In the genomic region with DNA sequence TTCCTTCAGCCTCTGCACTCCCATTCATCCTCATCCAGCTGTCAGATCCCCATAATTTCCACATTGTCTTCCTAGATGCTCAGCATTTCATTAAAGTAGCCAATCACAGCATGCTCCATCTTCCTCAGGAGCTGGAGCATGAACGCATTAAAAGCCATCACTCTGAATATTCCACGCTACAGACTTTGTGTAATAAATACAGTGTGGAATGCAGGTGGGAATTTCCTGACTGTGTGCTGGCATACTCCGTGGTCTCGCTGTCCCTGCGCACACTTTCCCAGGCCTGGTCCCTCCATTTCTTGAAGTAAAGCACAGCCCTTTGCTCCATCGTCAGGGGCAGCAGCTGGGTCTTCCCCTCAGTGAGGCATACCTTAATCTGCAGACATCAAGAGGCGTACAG, we compare ENCODE assay signal across 35 cellular contexts.
"Had no signal": no experiment of that assay in that cellular context is flagged by ENCODE, and none has a peak within 500 bp of the region (broad histone marks: within the 10 kb centered on the region; RNA-seq: fewer than 3 reads in every experiment).

No MANE protein-coding gene starts in this region.

- H3K36me3 ChIP-seq: MG63 had no signal

- H3K27me3 ChIP-seq: MG63 had no signal

- H3K4me2 ChIP-seq: KMS-11 had no signal

- DNase-seq: Karpas-422, Kasumi-1, KG1, MG63, MM.1S, MV-4-11, NCI-H1048, NCI-H1092, NCI-H1092 treated with DMSO at 0.1 percent for 48 hours, NCI-H1105, NCI-H1105 treated with DMSO at 0.1 percent for 48 hours, NCI-H1417, NCI-H1417 treated with DMSO at 0.1 percent for 48 hours, NCI-H1436, NCI-H1436 treated with DMSO at 0.1 percent for 48 hours, NCI-H146, NCI-H1694, NCI-H1694 treated with DMSO at 0.1 percent for 48 hours, NCI-H187, NCI-H187 treated with DMSO at 0.1 percent for 48 hours, NCI-H1930, NCI-H2029, NCI-H2029 treated with DMSO at 0.1 percent for 48 hours, NCI-H2081, NCI-H2081 treated with DMSO at 0.1 percent for 48 hours, NCI-H2107, NCI-H2171, NCI-H2171 treated with DMSO at 0.1 percent for 48 hours, NCI-H2227 treated with DMSO at 0.1 percent for 48 hours, NCI-H226, NCI-H345, NCI-H446, NCI-H446 treated with DMSO at 0.1 percent for 48 hours, NCI-H510A had no signal

- H3K9ac ChIP-seq: KMS-11 had no signal

- H3K27ac ChIP-seq: KMS-11 had no signal

- H3K4me3 ChIP-seq: MG63 had no signal

- H3K9me3 ChIP-seq: MG63 had no signal
